Comparison of ENCODE assay signal across 15 cellular contexts in the genomic region with DNA sequence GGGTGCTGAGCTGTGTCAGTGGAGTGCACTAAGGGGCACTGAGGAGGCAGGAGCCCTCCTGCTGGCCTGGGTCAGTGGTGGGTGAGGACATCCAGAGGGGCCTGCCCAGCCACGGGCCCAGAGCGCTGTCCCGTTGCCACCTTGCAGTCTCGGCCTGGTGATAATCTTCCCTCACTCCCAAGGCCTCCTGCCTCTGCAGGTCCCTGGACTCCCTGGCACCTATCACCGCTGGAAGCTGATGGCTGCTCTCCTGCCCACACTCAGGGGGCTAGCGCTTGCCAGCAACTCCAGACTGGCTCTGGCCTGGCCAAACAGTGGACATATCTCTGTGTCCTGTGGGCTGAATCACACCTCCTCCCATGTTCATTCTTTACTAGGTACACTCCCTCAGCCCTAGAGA.
DNase-seq lines count a peak whose midpoint lies in the region; ATAC-seq, FAIRE-seq and TF ChIP-seq lines count a peak whose summit lies in the region.
"Had no signal": no experiment of that assay in that cellular context is flagged by ENCODE, and none has a peak within 500 bp of the region (broad histone marks: within the 10 kb centered on the region; RNA-seq: fewer than 3 reads in every experiment).

No MANE protein-coding gene starts in this region.

- DNase-seq in Right ventricle myocardium inferior (ENCODE audit: missing footprints) (no peak), cardiac septum (ENCODE audit: low spot score) (no peak), Right ventricle myocardium superior (peak; percentile 76), left ventricle myocardium inferior (peak; percentile 53), urothelium cell line (ENCODE audit: low spot score) (no peak), iPS-NIHi11 (ENCODE audit: low spot score) (no peak), ascending aorta (ENCODE audit: low spot score in 2 of 2) (no peak)
- DNase-seq in activated naive CD4-positive, alpha-beta T cell (lab: John Stamatoyannopoulos, UW): no peak
- DNase-seq: AML-193; C1 segment of cervical spinal cord; Calu3; CD4-positive, alpha-beta T cell; DMS 273 treated with DMSO at 0.1 percent for 48 hours had no signal

- H3K27me3 ChIP-seq in left ventricle myocardium inferior (ENCODE audit: low read depth) (no peaks in the 10 kb centered on the region), ascending aorta (no peaks in the 10 kb centered on the region)

- intact Hi-C loops in Right ventricle myocardium inferior (cut with DNase I) (loop anchor here (10.0 kb wide), 1 partner anchor 1251 kb away; no protein-coding TSS in a partner anchor), cardiac septum (cut with DNase I) (loop anchor here (10.0 kb wide), 1 partner anchor 601 kb away; no protein-coding TSS in a partner anchor), Right ventricle myocardium superior (cut with DNase I) (no loop called here), left ventricle myocardium inferior (cut with micrococcal nuclease) (loop anchor here (5.0 kb wide), 1 partner anchor 118 kb away; no protein-coding TSS in a partner anchor), ascending aorta (cut with DNase I) (loop anchor here (5.0 kb wide), 2 partner anchors 1248 to 1328 kb away; no protein-coding TSS in a partner anchor)

- H3K36me3 ChIP-seq in left ventricle myocardium inferior: peaks cover under 1% of the 10 kb centered on the region
- H3K36me3 ChIP-seq in ascending aorta: peaks cover 0 to 14% of the 10 kb centered on the region in 2 donors

- peak; percentile 82 for ATAC-seq in Right ventricle myocardium inferior
- peak; percentile 80 for ATAC-seq in Right ventricle myocardium superior (ENCODE audit: poor library complexity)
- ATAC-seq: HCT116 had no signal

- peak overlapping the region; percentile 63 for H3K27ac ChIP-seq in left ventricle myocardium inferior (replicated peaks)
- H3K27ac ChIP-seq in ascending aorta: no peak overlapping the region
- H3K27ac ChIP-seq: 22Rv1 had no signal

- H3K9me3 ChIP-seq in left ventricle myocardium inferior (replicated peaks): no peaks in the 10 kb centered on the region
- no peaks in the 10 kb centered on the region for H3K9me3 ChIP-seq in ascending aorta

- TF ChIP-seq CTCF in left ventricle myocardium inferior (IDR thresholded peaks at IDR 0.05; ENCODE audit: borderline replicate concordance): no peak
- no peak for TF ChIP-seq CTCF in ascending aorta (IDR thresholded peaks at IDR 0.05)

- H3K4me1 ChIP-seq in left ventricle myocardium inferior: peaks cover 31% of the 10 kb centered on the region
- peaks cover 0 to 7% of the 10 kb centered on the region in 2 donors for H3K4me1 ChIP-seq in ascending aorta

- H3K4me3 ChIP-seq in left ventricle myocardium inferior (no peak overlapping the region), ascending aorta (no peak overlapping the region)

- FAIRE-seq in urothelium cell line (lab: Jason Lieb, UNC): peak; percentile 78

Comparison
In these comparisons a context has a peak if more than half of its experiments do, and no peak if none do; other contexts are left out.
1. DNase-seq: peak in Right ventricle myocardium superior (single experiment) and left ventricle myocardium inferior (single experiment); none in Right ventricle myocardium inferior (single experiment), cardiac septum (single experiment), urothelium cell line (single experiment), activated naive CD4-positive, alpha-beta T cell (0 of 4), iPS-NIHi11 (single experiment) and ascending aorta (0 of 2).